Comparison of ENCODE assay signal across 25 cellular contexts in genomic region chr11:119436715-119437114, GRCh38.
"Had no signal": no experiment of that assay in that cellular context is flagged by ENCODE, and none has a peak within 500 bp of the region (broad histone marks: within the 10 kb centered on the region; RNA-seq: fewer than 3 reads in every experiment).

No MANE protein-coding gene starts in this region.

- H3K27ac ChIP-seq: epithelial cell of prostate, gastrocnemius medialis, heart left ventricle, left lung, neural progenitor cell, prostate gland, right atrium auricular region, suprapubic skin, thyroid gland, vagina had no signal

- DNase-seq: effector CD8-positive, alpha-beta T cell; endodermal cell; foreskin fibroblast; gastrocnemius medialis; heart left ventricle; hippocampal formation; left cardiac atrium; left lung; mesenchymal stem cell; midbrain; naive thymus-derived CD4-positive, alpha-beta T cell; stimulated activated CD4-positive, alpha-beta T cell treated with anti-CD3 and anti-CD28 coated beads, Interleukin-12 subunit alpha, Interleukin-12 subunit beta, amount 100 ng/mL, for 4 hours; stimulated activated CD4-positive, alpha-beta T cell treated with anti-CD3 and anti-CD28 coated beads, Interleukin-1b, Interleukin-23, amount 100 ng/mL, for 48 hours; stimulated activated CD4-positive, alpha-beta T cell treated with anti-CD3 and anti-CD28 coated beads, Interleukin-4, amount 100 ng/mL, for 1 hour; stimulated activated CD8-positive, alpha-beta memory T cell treated with anti-CD3 and anti-CD28 coated beads, Interleukin-4, amount 100 ng/mL, for 48 hours; stimulated activated naive CD4-positive, alpha-beta T cell; stimulated activated naive CD8-positive, alpha-beta T cell treated with anti-CD3 and anti-CD28 coated beads, Interleukin-15, amount 100 ng/mL, for 72 hours; thyroid gland; trophoblast cell had no signal
